ENCODE assay signal across 21 cellular contexts in genomic region chr16:67301080-67301757, GRCh38. TPM values are rescaled to one million over a fixed set of nuclear protein-coding genes. Genes with fewer than 3 reads are reported as not detected.
DNase-seq lines count a peak whose midpoint lies in the region; ATAC-seq and TF ChIP-seq lines count a peak whose summit lies in the region.
"Had no signal": no experiment of that assay in that cellular context is flagged by ENCODE, and none has a peak within 500 bp of the region (broad histone marks: within the 10 kb centered on the region; RNA-seq: fewer than 3 reads in every experiment).

No MANE protein-coding gene starts in this region.

- H3K27me3 Mint-ChIP-seq in natural killer cell treated with Interleukin-12 subunit alpha and Interleukin-12 subunit beta and Interleukin-15 and Interleukin-18, amount 100 ng/mL, for 72 hours: peaks cover 0 to 3% of the 10 kb centered on the region in 2 donors
- peaks cover 8% of the 10 kb centered on the region for H3K27me3 Mint-ChIP-seq in stimulated activated memory B cell treated with anti-CD40 and anti-IgM and Interleukin-4, amounts not matched to agents 10 μg/mL and 1 μg/mL and 100 μg/mL, for 72 hours

- H3K4me3 Mint-ChIP-seq in natural killer cell treated with Interleukin-12 subunit alpha and Interleukin-12 subunit beta and Interleukin-15 and Interleukin-18, amount 100 ng/mL, for 72 hours: no peak overlapping the region
- H3K4me3 Mint-ChIP-seq in stimulated activated memory B cell treated with anti-CD40 and anti-IgM and Interleukin-4, amounts not matched to agents 10 μg/mL and 1 μg/mL and 100 μg/mL, for 72 hours: no peak overlapping the region

- no peaks in the 10 kb centered on the region for H3K36me3 ChIP-seq in testis (ENCODE audit: low read depth, missing control alignments)
- H3K36me3 ChIP-seq: brain microvascular endothelial cell had no signal

- TF ChIP-seq CTCF in fibroblast of the aortic adventitia (IDR thresholded peaks at IDR 0.05; ENCODE audit: insufficient read depth, low read length): no peak
- TF ChIP-seq CTCF in testis (IDR thresholded peaks at IDR 0.05): no peak

- H3K9me3 ChIP-seq in testis: no peaks in the 10 kb centered on the region

- H3K4me1 Mint-ChIP-seq in natural killer cell treated with Interleukin-12 subunit alpha and Interleukin-12 subunit beta and Interleukin-15 and Interleukin-18, amount 100 ng/mL, for 72 hours (ENCODE audit: low read depth in 2 of 2): no peaks in the 10 kb centered on the region
- H3K4me1 Mint-ChIP-seq in stimulated activated memory B cell treated with anti-CD40 and anti-IgM and Interleukin-4, amounts not matched to agents 10 μg/mL and 1 μg/mL and 100 μg/mL, for 72 hours: no peaks in the 10 kb centered on the region

- no peak overlapping the region for H3K27ac Mint-ChIP-seq in natural killer cell treated with Interleukin-12 subunit alpha and Interleukin-12 subunit beta and Interleukin-15 and Interleukin-18, amount 100 ng/mL, for 72 hours
- no peak overlapping the region for H3K27ac Mint-ChIP-seq in stimulated activated memory B cell treated with anti-CD40 and anti-IgM and Interleukin-4, amounts not matched to agents 10 μg/mL and 1 μg/mL and 100 μg/mL, for 72 hours

- H3K4me3 ChIP-seq in fibroblast of the aortic adventitia (ENCODE audit: low read depth, low read length) (no peak overlapping the region), testis (no peak overlapping the region)
- H3K4me3 ChIP-seq: dorsolateral prefrontal cortex had no signal

- no peaks in the 10 kb centered on the region for H3K9me3 Mint-ChIP-seq in natural killer cell treated with Interleukin-12 subunit alpha and Interleukin-12 subunit beta and Interleukin-15 and Interleukin-18, amount 100 ng/mL, for 72 hours
- no peaks in the 10 kb centered on the region for H3K9me3 Mint-ChIP-seq in stimulated activated memory B cell treated with anti-CD40 and anti-IgM and Interleukin-4, amounts not matched to agents 10 μg/mL and 1 μg/mL and 100 μg/mL, for 72 hours

- H3K36me3 Mint-ChIP-seq in natural killer cell treated with Interleukin-12 subunit alpha and Interleukin-12 subunit beta and Interleukin-15 and Interleukin-18, amount 100 ng/mL, for 72 hours: no peaks in the 10 kb centered on the region
- no peaks in the 10 kb centered on the region for H3K36me3 Mint-ChIP-seq in stimulated activated memory B cell treated with anti-CD40 and anti-IgM and Interleukin-4, amounts not matched to agents 10 μg/mL and 1 μg/mL and 100 μg/mL, for 72 hours

- peaks cover 3% of the 10 kb centered on the region for H3K4me1 ChIP-seq in testis

- no peak for TF ChIP-seq EP300 in Ishikawa (IDR thresholded peaks at IDR 0.05; ENCODE audit: borderline replicate concordance)

- peak overlapping the region; percentile 3 to 54 for H3K27ac ChIP-seq in testis
- H3K27ac ChIP-seq: brain microvascular endothelial cell had no signal

- no peak for TF ChIP-seq POLR2A in testis (IDR thresholded peaks at IDR 0.05)

- intact Hi-C loops in testis (cut with DNase I; ENCODE audit: low total_unique reads): no loop called here

- no peaks in the 10 kb centered on the region for H3K27me3 ChIP-seq in testis
- H3K27me3 ChIP-seq: brain microvascular endothelial cell had no signal

- no peak for ATAC-seq in natural killer cell treated with Interleukin-12 subunit alpha and Interleukin-12 subunit beta and Interleukin-15 and Interleukin-18, amount 100 ng/mL, for 72 hours
- no peak for ATAC-seq in stimulated activated memory B cell treated with anti-CD40 and anti-IgM and Interleukin-4, amounts not matched to agents 10 μg/mL and 1 μg/mL and 100 μg/mL, for 72 hours

- peak; percentile 71 for DNase-seq in fibroblast of the aortic adventitia (ENCODE audit: low read depth)
- DNase-seq in myocyte (ENCODE audit: low read depth): peak; percentile 23
- peak; percentile 79 for DNase-seq in testis
- no peak for DNase-seq in natural killer cell treated with Interleukin-12 subunit alpha and Interleukin-12 subunit beta and Interleukin-15 and Interleukin-18, amount 100 ng/mL, for 72 hours (ENCODE audit: low spot score)
- DNase-seq in AG08396 (ENCODE audit: low spot score): no peak
- no peak for DNase-seq in dermis blood vessel endothelial cell
- DNase-seq: activated gamma-delta T cell treated with Interleukin-2 at 50 U/mL for 16 hours, AML-193, brain microvascular endothelial cell, Calu3, dorsolateral prefrontal cortex, GDM1, HCEC 1CT, hypothalamus, NCI-H1694 treated with DMSO at 0.1 percent for 48 hours, NCI-H510A, SHP77 treated with DMSO at 0.1 percent for 48 hours, T-helper 2 cell had no signal

- no peak for TF ChIP-seq RAD21 in Ishikawa (IDR thresholded peaks at IDR 0.05; ENCODE audit: low read depth)

- 66 to 83% methylated on average over 9 to 10 of the region's 10 CpGs for whole genome bisulfite sequencing in testis, 2 donors

TF ChIP-seq in Ishikawa, 13 proteins besides CTCF, POLR2A, EP300 and RAD21:
- TF ChIP-seq NFIC (IDR thresholded peaks at IDR 0.05): 0 out of 2 replicates have a peak, but pooled peaks have one; percentile 7
- TF ChIP-seq ZBTB7A (IDR thresholded peaks at IDR 0.05; ENCODE audit: low read depth): no peak

RNA-seq across cellular contexts. Expression of gene PLEKHG4, which starts 21.9 kb away (rescaled TPM):
- total RNA-seq in fibroblast of the aortic adventitia (ENCODE audit: low replicate concordance) (13.3 and 24.3 TPM in 2 replicates), myocyte (0.32 and 0.42 TPM in 2 replicates), testis (100 to 1,000 TPM in 1 of 2 donors, 10 to 100 TPM in 1; 86.5 to 137 TPM), dermis blood vessel endothelial cell (10.0 and 16.5 TPM in 2 replicates)
- polyA plus RNA-seq in myocyte (2012): 0.06 TPM
- 102 TPM for polyA plus RNA-seq in testis (ENCODE audit: insufficient read depth, low read depth, low replicate concordance)
- 1 to 10 TPM; 5.8 to 8.7 TPM for total RNA-seq in natural killer cell treated with Interleukin-12 subunit alpha and Interleukin-12 subunit beta and Interleukin-15 and Interleukin-18, amount 100 ng/mL, for 72 hours

RNA-seq across cellular contexts. Expression of gene KCTD19, which starts 25.3 kb away (rescaled TPM):
- total RNA-seq in fibroblast of the aortic adventitia (ENCODE audit: low replicate concordance) (not detected in 2 replicates), myocyte (not detected in 2 replicates), testis (100 to 1,000 TPM in 1 of 2 donors, 10 to 100 TPM in 1; 59.2 to 102 TPM), dermis blood vessel endothelial cell (under 0.01 TPM in 1 of 2 replicates, not detected in the other)
- not detected for polyA plus RNA-seq in myocyte (2012)
- polyA plus RNA-seq in testis (ENCODE audit: insufficient read depth, low read depth, low replicate concordance): 144 TPM
- total RNA-seq in natural killer cell treated with Interleukin-12 subunit alpha and Interleukin-12 subunit beta and Interleukin-15 and Interleukin-18, amount 100 ng/mL, for 72 hours: under 1 TPM in 1 of 2 donors, not detected in 1; 0.67 TPM
- polyA plus RNA-seq: fibroblast of lung had no signal

RNA-seq across cellular contexts. Expression of gene LRRC36, which starts 25.4 kb away (rescaled TPM):
- not detected in 2 replicates for total RNA-seq in fibroblast of the aortic adventitia (ENCODE audit: low replicate concordance)
- total RNA-seq in myocyte: not detected in 2 replicates
- not detected for polyA plus RNA-seq in myocyte (2012)
- 10 to 100 TPM; 28.3 to 40.9 TPM for total RNA-seq in testis
- polyA plus RNA-seq in testis (ENCODE audit: insufficient read depth, low read depth, low replicate concordance): 94.5 TPM
- under 1 TPM in 1 of 2 donors, not detected in 1; 0.61 TPM for total RNA-seq in natural killer cell treated with Interleukin-12 subunit alpha and Interleukin-12 subunit beta and Interleukin-15 and Interleukin-18, amount 100 ng/mL, for 72 hours
- total RNA-seq in dermis blood vessel endothelial cell: not detected in 2 replicates

RNA-seq across cellular contexts. Expression of gene SLC9A5, which starts 52.4 kb away (rescaled TPM):
- 0.65 and 1.4 TPM in 2 replicates for total RNA-seq in fibroblast of the aortic adventitia (ENCODE audit: low replicate concordance)
- 0.94 and 1.2 TPM in 2 replicates for total RNA-seq in myocyte
- polyA plus RNA-seq in myocyte (2012): 0.73 TPM
- total RNA-seq in testis: 10 to 100 TPM in 1 of 2 donors, 1 to 10 TPM in 1; 6.8 to 15.7 TPM
- 4.8 TPM for polyA plus RNA-seq in testis (ENCODE audit: insufficient read depth, low read depth, low replicate concordance)
- total RNA-seq in natural killer cell treated with Interleukin-12 subunit alpha and Interleukin-12 subunit beta and Interleukin-15 and Interleukin-18, amount 100 ng/mL, for 72 hours: 1 to 10 TPM; 1.4 to 5.9 TPM
- total RNA-seq in dermis blood vessel endothelial cell: 0.56 and 1.2 TPM in 2 replicates

RNA-seq across cellular contexts. Expression of gene FHOD1, which starts 53.9 kb away (rescaled TPM):
- total RNA-seq in fibroblast of the aortic adventitia (ENCODE audit: low replicate concordance) (14.1 and 19.7 TPM in 2 replicates), myocyte (9.6 and 28.5 TPM in 2 replicates), testis (10 to 100 TPM; 28.8 to 40.0 TPM), dermis blood vessel endothelial cell (25.5 and 37.4 TPM in 2 replicates)
- 16.9 TPM for polyA plus RNA-seq in myocyte (2012)
- 17.0 TPM for polyA plus RNA-seq in testis (ENCODE audit: insufficient read depth, low read depth, low replicate concordance)
- total RNA-seq in natural killer cell treated with Interleukin-12 subunit alpha and Interleukin-12 subunit beta and Interleukin-15 and Interleukin-18, amount 100 ng/mL, for 72 hours: 100 to 1,000 TPM; 156 to 160 TPM

Comparison
In these comparisons a context has a peak if more than half of its experiments do, and no peak if none do; other contexts are left out.
1. DNase-seq: peak in fibroblast of the aortic adventitia (single experiment), myocyte (single experiment) and testis (single experiment); none in natural killer cell treated with Interleukin-12 subunit alpha and Interleukin-12 subunit beta and Interleukin-15 and Interleukin-18, amount 100 ng/mL, for 72 hours (single experiment), AG08396 (single experiment) and dermis blood vessel endothelial cell (single experiment).
2. RNA of gene KCTD19, which starts 25.3 kb away (total RNA-seq): 59.2 to 102 TPM in testis; 0.67 TPM in natural killer cell treated with Interleukin-12 subunit alpha and Interleukin-12 subunit beta and Interleukin-15 and Interleukin-18, amount 100 ng/mL, for 72 hours, not detected in fibroblast of the aortic adventitia, not detected in myocyte and under 0.01 TPM in dermis blood vessel endothelial cell; every median in the first group is over 10 times any median in the second.
3. RNA of gene LRRC36, which starts 25.4 kb away (total RNA-seq): 28.3 to 40.9 TPM in testis; 0.61 TPM in natural killer cell treated with Interleukin-12 subunit alpha and Interleukin-12 subunit beta and Interleukin-15 and Interleukin-18, amount 100 ng/mL, for 72 hours, not detected in fibroblast of the aortic adventitia, not detected in myocyte and not detected in dermis blood vessel endothelial cell; every median in the first group is over 10 times any median in the second.